8 cellular contexts compared by ENCODE assay signal in the genomic region with DNA sequence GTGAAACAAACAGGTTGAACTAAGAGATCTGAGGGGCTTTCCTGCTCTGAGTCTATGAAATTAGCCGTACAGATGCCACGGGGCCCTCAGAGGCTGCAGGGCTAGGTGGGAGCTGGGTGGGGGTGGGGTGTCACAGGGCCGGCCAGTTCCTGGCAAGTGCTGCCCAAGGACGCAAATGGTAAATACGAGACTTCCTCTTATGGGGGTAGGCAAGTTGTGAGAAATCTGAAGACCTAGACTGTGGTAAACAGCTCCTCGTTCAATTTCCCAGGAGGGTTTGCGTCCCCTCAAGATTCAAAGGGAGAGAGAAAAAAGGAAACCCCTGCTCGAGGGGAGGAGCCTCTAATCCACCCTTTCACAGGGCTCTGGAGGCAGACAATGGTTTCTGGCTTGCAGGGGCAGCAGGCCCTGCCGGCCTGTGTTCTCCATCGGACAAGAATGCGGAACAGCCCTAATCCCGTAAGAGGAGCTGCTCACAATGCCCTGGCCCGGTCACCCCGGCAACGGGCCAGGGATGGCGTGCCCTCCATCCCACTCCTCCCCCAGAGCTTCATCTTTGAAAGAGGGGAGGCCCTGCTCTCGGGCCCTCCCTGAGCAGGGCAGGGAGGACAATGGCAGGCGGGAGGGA. TPM values are rescaled to one million over a fixed set of nuclear protein-coding genes. Genes with fewer than 3 reads are reported as not detected.
DNase-seq lines count a peak whose midpoint lies in the region; ATAC-seq and TF ChIP-seq lines count a peak whose summit lies in the region.

No MANE protein-coding gene starts in this region.

- 60% methylated on average over 18 of the region's 18 CpGs for WGBS in liver

- peak overlapping the region; percentile 72 for H3K4me3 ChIP-seq in CD8-positive, alpha-beta T cell (ENCODE audit: low read depth, low read length)
- H3K4me3 ChIP-seq in duodenal mucosa (ENCODE audit: low read depth in 1 of 2, low read length in 2 of 2): peak overlapping the region; percentile 40 to 51
- no peak overlapping the region for H3K4me3 ChIP-seq in liver (ENCODE audit: low read depth in 1 of 3, low read length in 3 of 3)

- intact Hi-C loops in CD8-positive, alpha-beta T cell (cut with DNase I, micrococcal nuclease): loop anchor here (1.0 kb wide), 3 partner anchors 8 to 27 kb away; partner anchors contain the start of gene NUAK2 (in 1 of the 2)

- peak overlapping the region; percentile 23 to 40 for H3K9ac ChIP-seq in duodenal mucosa (ENCODE audit: low read depth in 1 of 2, low read length in 2 of 2)
- no peak overlapping the region for H3K9ac ChIP-seq in liver (ENCODE audit: low read depth in 1 of 2, low read length in 2 of 2)

- peak overlapping the region; percentile 96 for H3K27ac Mint-ChIP-seq in CD8-positive, alpha-beta T cell
- peak overlapping the region; percentile 95 for H3K27ac Mint-ChIP-seq in T-helper 1 cell treated with Interleukin-12 subunit alpha and Interleukin-12 subunit beta and Interleukin-4 antibody, amounts not matched to agents 30 μg/mL and 1 μg/mL, for 36 hours
- H3K27ac Mint-ChIP-seq in stimulated activated naive CD8-positive, alpha-beta T cell treated with anti-CD3 and anti-CD28 coated beads, Interleukin-15, Interleukin-2, amounts not matched to agents 100 ng/mL and 50 ng/mL, for 24 hours: peak overlapping the region; percentile 94

- peak in 5 of 7 experiments; percentile 16 to 71 (median 54) for DNase-seq in CD8-positive, alpha-beta T cell

- CTCF ChIA-PET in CD8-positive, alpha-beta T cell (lab: Charles Lee): interaction anchor here (0.8 to 34.6 kb wide), 9 partner anchors 11 to 323 kb away, joined by 3 to 1393 read pairs (median 4); no protein-coding TSS in a partner anchor

- peaks cover 93% of the 10 kb centered on the region for H3K4me1 ChIP-seq in CD8-positive, alpha-beta T cell (ENCODE audit: insufficient read depth, low read length)
- H3K4me1 ChIP-seq in duodenal mucosa (ENCODE audit: control insufficient read depth in 1 of 2, insufficient read depth in 2 of 2, low read length in 2 of 2) (peaks cover 87 to 90% of the 10 kb centered on the region in 2 donors), liver (ENCODE audit: control insufficient read depth in 4 of 4, insufficient read depth in 4 of 4, low read length in 3 of 4) (peaks cover 16 to 36% (median 30%) of the 10 kb centered on the region in 4 donors)

- H3K27ac ChIP-seq in CD8-positive, alpha-beta T cell (ENCODE audit: low read depth, low read length): peak overlapping the region; percentile 71
- H3K27ac ChIP-seq in duodenal mucosa (ENCODE audit: low read depth, low read length) (peak overlapping the region; percentile 69), liver (ENCODE audit: low read depth in 1 of 2, low read length in 2 of 2) (peak overlapping the region; percentile 59 to 66)

- peak overlapping the region; percentile 87 for H3K4me3 Mint-ChIP-seq in CD8-positive, alpha-beta T cell
- H3K4me3 Mint-ChIP-seq in T-helper 1 cell treated with Interleukin-12 subunit alpha and Interleukin-12 subunit beta and Interleukin-4 antibody, amounts not matched to agents 30 μg/mL and 1 μg/mL, for 36 hours: peak overlapping the region; percentile 87
- H3K4me3 Mint-ChIP-seq in stimulated activated naive CD8-positive, alpha-beta T cell treated with anti-CD3 and anti-CD28 coated beads, Interleukin-15, Interleukin-2, amounts not matched to agents 100 ng/mL and 50 ng/mL, for 24 hours: peak overlapping the region; percentile 84

- no peak for TF ChIP-seq CTCF in CD8-positive, alpha-beta T cell (IDR thresholded peaks at IDR 0.05)
- no peak for TF ChIP-seq CTCF in liver (IDR thresholded peaks at IDR 0.05; ENCODE audit: low read depth, low read length, missing input control)

- peaks cover 34% of the 10 kb centered on the region for H3K36me3 ChIP-seq in CD8-positive, alpha-beta T cell (ENCODE audit: insufficient read depth, low read length)
- H3K36me3 ChIP-seq in duodenal mucosa (ENCODE audit: control insufficient read depth in 1 of 2, insufficient read depth in 2 of 2, low read length in 2 of 2) (peaks cover 28 to 31% of the 10 kb centered on the region in 2 donors), liver (ENCODE audit: control insufficient read depth in 4 of 4, insufficient read depth in 3 of 4, low read depth in 1 of 4, low read length in 3 of 4) (peaks cover 0 to 12% (median 3%) of the 10 kb centered on the region in 4 donors)

- no peaks in the 10 kb centered on the region for H3K27me3 ChIP-seq in CD8-positive, alpha-beta T cell (ENCODE audit: insufficient read depth, low read length)
- H3K27me3 ChIP-seq in duodenal mucosa (ENCODE audit: control insufficient read depth in 1 of 2, insufficient read depth in 2 of 2, low read length in 2 of 2) (no peaks in the 10 kb centered on the region), liver (ENCODE audit: control insufficient read depth in 4 of 4, insufficient read depth in 4 of 4, low read length in 3 of 4) (no peaks in the 10 kb centered on the region)

- TF ChIP-seq RAD21 in liver (IDR thresholded peaks at IDR 0.05): no peak

- H3K9me3 ChIP-seq in CD8-positive, alpha-beta T cell (ENCODE audit: low read length): no peaks in the 10 kb centered on the region
- H3K9me3 ChIP-seq in duodenal mucosa (ENCODE audit: control insufficient read depth in 1 of 2, low read length in 2 of 2) (no peaks in the 10 kb centered on the region), liver (ENCODE audit: control insufficient read depth in 4 of 4, low read length in 3 of 4) (no peaks in the 10 kb centered on the region)

- peak; percentile 80 for ATAC-seq in CD8-positive, alpha-beta T cell
- peak; percentile 56 for ATAC-seq in HG02642 (IDR thresholded peaks at IDR 0.05; ENCODE audit: poor library complexity, unreplicated experiment)
- ATAC-seq in GM19463 (IDR thresholded peaks at IDR 0.05; ENCODE audit: unreplicated experiment): no peak
- ATAC-seq in GM21526 (IDR thresholded peaks at IDR 0.05; ENCODE audit: low FRiP score, unreplicated experiment): no peak

- POLR2A ChIA-PET in CD8-positive, alpha-beta T cell (lab: Charles Lee): interaction anchor here (1.0 to 3.5 kb wide), 8 partner anchors 8 to 40 kb away, joined by 3 to 43 read pairs (median 6); no protein-coding TSS in a partner anchor

- H3K27me3 Mint-ChIP-seq in CD8-positive, alpha-beta T cell (ENCODE audit: low read depth): no peaks in the 10 kb centered on the region
- no peaks in the 10 kb centered on the region for H3K27me3 Mint-ChIP-seq in T-helper 1 cell treated with Interleukin-12 subunit alpha and Interleukin-12 subunit beta and Interleukin-4 antibody, amounts not matched to agents 30 μg/mL and 1 μg/mL, for 36 hours (ENCODE audit: low read depth)
- no peaks in the 10 kb centered on the region for H3K27me3 Mint-ChIP-seq in stimulated activated naive CD8-positive, alpha-beta T cell treated with anti-CD3 and anti-CD28 coated beads, Interleukin-15, Interleukin-2, amounts not matched to agents 100 ng/mL and 50 ng/mL, for 24 hours

- H3K4me1 Mint-ChIP-seq in CD8-positive, alpha-beta T cell (ENCODE audit: low read depth): peaks cover 93% of the 10 kb centered on the region
- H3K4me1 Mint-ChIP-seq in T-helper 1 cell treated with Interleukin-12 subunit alpha and Interleukin-12 subunit beta and Interleukin-4 antibody, amounts not matched to agents 30 μg/mL and 1 μg/mL, for 36 hours (ENCODE audit: low read depth): peaks cover 83% of the 10 kb centered on the region
- H3K4me1 Mint-ChIP-seq in stimulated activated naive CD8-positive, alpha-beta T cell treated with anti-CD3 and anti-CD28 coated beads, Interleukin-15, Interleukin-2, amounts not matched to agents 100 ng/mL and 50 ng/mL, for 24 hours (ENCODE audit: low read depth): peaks cover 94% of the 10 kb centered on the region

- H3K9me3 Mint-ChIP-seq in CD8-positive, alpha-beta T cell: no peaks in the 10 kb centered on the region
- H3K9me3 Mint-ChIP-seq in T-helper 1 cell treated with Interleukin-12 subunit alpha and Interleukin-12 subunit beta and Interleukin-4 antibody, amounts not matched to agents 30 μg/mL and 1 μg/mL, for 36 hours: no peaks in the 10 kb centered on the region
- no peaks in the 10 kb centered on the region for H3K9me3 Mint-ChIP-seq in stimulated activated naive CD8-positive, alpha-beta T cell treated with anti-CD3 and anti-CD28 coated beads, Interleukin-15, Interleukin-2, amounts not matched to agents 100 ng/mL and 50 ng/mL, for 24 hours

- peaks cover 49% of the 10 kb centered on the region for H3K36me3 Mint-ChIP-seq in CD8-positive, alpha-beta T cell
- peaks cover 34% of the 10 kb centered on the region for H3K36me3 Mint-ChIP-seq in T-helper 1 cell treated with Interleukin-12 subunit alpha and Interleukin-12 subunit beta and Interleukin-4 antibody, amounts not matched to agents 30 μg/mL and 1 μg/mL, for 36 hours (ENCODE audit: low read depth)
- peaks cover 5% of the 10 kb centered on the region for H3K36me3 Mint-ChIP-seq in stimulated activated naive CD8-positive, alpha-beta T cell treated with anti-CD3 and anti-CD28 coated beads, Interleukin-15, Interleukin-2, amounts not matched to agents 100 ng/mL and 50 ng/mL, for 24 hours (ENCODE audit: low read depth)

TF ChIP-seq in liver, 16 proteins besides CTCF, POLR2A, EP300 and RAD21:
- TF ChIP-seq ZBTB33 (IDR thresholded peaks at IDR 0.05): no peak
- TF ChIP-seq SP1 (IDR thresholded peaks at IDR 0.05): peak; percentile 18
TF ChIP-seq in liver: peak in this region for 1.

RNA-seq across cellular contexts. Expression of gene NUAK2, which starts 7.8 kb away (rescaled TPM):
- 10 to 100 TPM; 17.1 to 18.3 TPM for total RNA-seq in CD8-positive, alpha-beta T cell
- total RNA-seq in liver: 1 to 10 TPM; 1.3 to 1.7 TPM
- 1 to 10 TPM; 2.4 TPM for polyA plus RNA-seq in liver

RNA-seq across cellular contexts. Expression of gene KLHDC8A, which starts 42.9 kb away (rescaled TPM):
- total RNA-seq in CD8-positive, alpha-beta T cell: not detected
- under 1 TPM in 1 of 2 donors, not detected in 1; 0.05 TPM for total RNA-seq in liver
- under 1 TPM in 1 of 2 donors, not detected in 1; 0.02 TPM for polyA plus RNA-seq in liver

Comparison
In these comparisons a context has a peak if more than half of its experiments do, and no peak if none do; other contexts are left out.
1. ATAC-seq: peak in CD8-positive, alpha-beta T cell (single experiment) and HG02642 (single experiment); none in GM19463 (single experiment) and GM21526 (single experiment).
2. H3K4me3 ChIP-seq: peak in CD8-positive, alpha-beta T cell (single experiment) and duodenal mucosa (2 of 2); none in liver (0 of 3).
3. H3K9ac ChIP-seq: peak in duodenal mucosa (2 of 2); none in liver (0 of 2).
4. RNA of gene NUAK2, which starts 7.8 kb away (total RNA-seq): 17.1 to 18.3 TPM in CD8-positive, alpha-beta T cell; 1.3 to 1.7 TPM in liver; every median in the first group is over 4 times any median in the second.
5. Peak in every context shown above with its lines, with median percentiles within 50 percentile points of each other: H3K27ac ChIP-seq, H3K27ac Mint-ChIP-seq and H3K4me3 Mint-ChIP-seq.